In genomic region chr13:112896736-112897602, GRCh38 we compare ENCODE assay signal across 24 cellular contexts.
A peak's percentile ranks its signal among the peaks of the same experiment; 100 is the strongest.
DNase-seq lines count a peak whose midpoint lies in the region; ATAC-seq, FAIRE-seq and TF ChIP-seq lines count a peak whose summit lies in the region.
"Had no signal": no experiment of that assay in that cellular context is flagged by ENCODE, and none has a peak within 500 bp of the region (broad histone marks: within the 10 kb centered on the region; RNA-seq: fewer than 3 reads in every experiment).

No MANE protein-coding gene starts in this region.

- peaks cover 5% of the 10 kb centered on the region; the same call in 1 of the 2 replicates for H3K23me2 ChIP-seq in H1 (ENCODE audit: low read depth, low read length)

- TF ChIP-seq CTCF in H1 (IDR thresholded peaks at IDR 0.05; ENCODE audit: control extremely low read depth in 1 of 3, insufficient read depth in 1 of 3, low read depth in 1 of 3, low read length in 3 of 3) (no peak), neural crest cell (conservative IDR thresholded peaks at IDR 0.05) (no peak), upper lobe of left lung (IDR thresholded peaks at IDR 0.05) (no peak), MM.1S (IDR thresholded peaks at IDR 0.05; ENCODE audit: low read length) (no peak)

- peak overlapping the region; percentile 47 for H3K4me3 Mint-ChIP-seq in neural crest cell
- no peak overlapping the region for H3K4me3 Mint-ChIP-seq in activated T-cell treated with anti-CD3 and anti-CD28 coated beads, Interleukin-2, amount 50 U/mL, for 72 hours
- H3K4me3 Mint-ChIP-seq: CD8-positive, alpha-beta T cell had no signal

- DNase-seq in left ventricle myocardium superior (peak; percentile 23), Right ventricle myocardium superior (no peak), H1 (ENCODE audit: low read depth in 1 of 2, low spot score in 2 of 2) (no peak), neural crest cell (ENCODE audit: low read depth, low spot score) (no peak), upper lobe of left lung (peak; percentile 19 to 46), MM.1S (no peak)
- no peak for DNase-seq in activated T-cell treated with anti-CD3 and anti-CD28 coated beads, Interleukin-2, amount 50 U/mL, for 72 hours
- DNase-seq: CD8-positive, alpha-beta T cell; DMS53; EL; HCEC 1CT; NCI-H1417; NCI-H187; NCI-H2227 treated with DMSO at 0.1 percent for 48 hours; NCI-H510A treated with DMSO at 0.1 percent for 48 hours; NCI-H82; OCI-M1; SHP77 treated with DMSO at 0.1 percent for 48 hours had no signal

- H3K27me3 ChIP-seq in H1 (replicated peaks in 1 of 4; ENCODE audit: control insufficient read depth in 3 of 4, extremely low read depth in 1 of 4, insufficient read depth in 3 of 4, low read length in 3 of 4) (peaks cover 0 to 2% (median 0%) of the 10 kb centered on the region in 4 experiments; a peak in 2 of 7 replicates), upper lobe of left lung (peaks cover 0 to 22% (median 11%) of the 10 kb centered on the region in 4 donors), MM.1S (replicated peaks; ENCODE audit: insufficient read depth, low read length) (peaks cover 47% of the 10 kb centered on the region)

- H3K27ac Mint-ChIP-seq in neural crest cell (ENCODE audit: unreplicated experiment) = no peak overlapping the region
- H3K27ac Mint-ChIP-seq in activated T-cell treated with anti-CD3 and anti-CD28 coated beads, Interleukin-2, amount 50 U/mL, for 72 hours = no peak overlapping the region
- H3K27ac Mint-ChIP-seq: CD8-positive, alpha-beta T cell had no signal

- H2AK5ac ChIP-seq in H1 (ENCODE audit: low read depth, low read length) = no peak overlapping the region

- peaks cover 17% of the 10 kb centered on the region for H3K27me3 Mint-ChIP-seq in neural crest cell (ENCODE audit: low read depth)
- peaks cover 15% of the 10 kb centered on the region for H3K27me3 Mint-ChIP-seq in activated T-cell treated with anti-CD3 and anti-CD28 coated beads, Interleukin-2, amount 50 U/mL, for 72 hours (ENCODE audit: low read depth)

- no peak for FAIRE-seq in H1 (lab: Jason Lieb, UNC)
- FAIRE-seq: A204.1, GM12878, GM19239, HTR-8/SVneo had no signal

- no peaks in the 10 kb centered on the region for H3K9me2 ChIP-seq in MM.1S (replicated peaks; ENCODE audit: insufficient read depth, low read length)

- H2BK12ac ChIP-seq in H1 (ENCODE audit: low read depth, low read length) = no peak overlapping the region

- H3K4me2 ChIP-seq in H1 (ENCODE audit: insufficient read depth in 1 of 2, low read depth in 2 of 2, low read length in 2 of 2) = no peak overlapping the region
- H3K4me2 ChIP-seq in MM.1S (ENCODE audit: low read depth, low read length) = no peak overlapping the region

- no peak overlapping the region for H3K23ac ChIP-seq in H1 (ENCODE audit: insufficient read length)

- H2AFZ ChIP-seq in H1 (ENCODE audit: low read length) (no peak overlapping the region), MM.1S (ENCODE audit: low read length) (no peak overlapping the region)

- no peak overlapping the region for H3K4ac ChIP-seq in H1 (replicated peaks; ENCODE audit: insufficient read length, low read depth, low read length)

- H3K9ac ChIP-seq in H1 (replicated peaks in 1 of 4; ENCODE audit: extremely low read depth in 1 of 4, low read depth in 3 of 4, low read length in 3 of 4) (no peak overlapping the region), MM.1S (ENCODE audit: low read length) (no peak overlapping the region)
- H3K9ac ChIP-seq: BLaER1 had no signal

- H3K9me3 ChIP-seq in H1 (ENCODE audit: insufficient read depth in 2 of 2, low read depth in 1 of 2, low read length in 1 of 2) (no peaks in the 10 kb centered on the region), upper lobe of left lung (no peaks in the 10 kb centered on the region), MM.1S (replicated peaks; ENCODE audit: insufficient read depth, low read length) (no peaks in the 10 kb centered on the region)
- H3K9me3 ChIP-seq: BLaER1 had no signal

- no peak overlapping the region for H3K18ac ChIP-seq in H1 (ENCODE audit: extremely low read depth, low read length)

- no peak for ATAC-seq in left ventricle myocardium superior
- ATAC-seq in Right ventricle myocardium superior (ENCODE audit: poor library complexity) = no peak
- no peak for ATAC-seq in upper lobe of left lung (ENCODE audit: low FRiP score in 2 of 2)
- ATAC-seq in activated T-cell treated with anti-CD3 and anti-CD28 coated beads, Interleukin-2, amount 50 U/mL, for 72 hours (replicated peaks in 1 of 2) = no peak
- ATAC-seq in HG02678 (IDR thresholded peaks at IDR 0.05; ENCODE audit: unreplicated experiment) = no peak
- ATAC-seq: CD8-positive, alpha-beta T cell; GM12878 had no signal

- H3K4me3 ChIP-seq in H1 (ENCODE audit: extremely low read depth in 1 of 4, insufficient read depth in 2 of 4, low read depth in 3 of 4, low read length in 4 of 4) (no peak overlapping the region), upper lobe of left lung (no peak overlapping the region), MM.1S (ENCODE audit: low read length) (no peak overlapping the region)
- H3K4me3 ChIP-seq: BLaER1, GM12878 had no signal

- H3K27ac ChIP-seq in H1 (ENCODE audit: low read depth, low read length) (no peak overlapping the region), upper lobe of left lung (no peak overlapping the region), MM.1S (ENCODE audit: low read length) (no peak overlapping the region)
- H3K27ac ChIP-seq: BLaER1 had no signal

- no peak overlapping the region for H2BK20ac ChIP-seq in H1 (ENCODE audit: low read length)

- H4K8ac ChIP-seq in H1 (ENCODE audit: extremely low read depth, insufficient read depth, low read length) = 0 out of 2 replicates have a peak overlapping the region, but pooled peaks have one; percentile 18

- no peak overlapping the region for H2BK15ac ChIP-seq in H1 (ENCODE audit: low read length)

- no peak for TF ChIP-seq POLR2A in H1 (IDR thresholded peaks at IDR 0.05; ENCODE audit: control extremely low read depth in 1 of 2, low read depth in 2 of 2, low read length in 2 of 2)
- no peak for TF ChIP-seq POLR2A in upper lobe of left lung (IDR thresholded peaks at IDR 0.05)

- H3K4me1 Mint-ChIP-seq in neural crest cell = peaks cover 25% of the 10 kb centered on the region
- no peaks in the 10 kb centered on the region for H3K4me1 Mint-ChIP-seq in activated T-cell treated with anti-CD3 and anti-CD28 coated beads, Interleukin-2, amount 50 U/mL, for 72 hours (ENCODE audit: low read depth)

- peaks cover 0 to 12% of the 10 kb centered on the region in 2 experiments for H4K20me1 ChIP-seq in H1 (replicated peaks in 1 of 2; ENCODE audit: control insufficient read depth in 1 of 2, insufficient read depth in 2 of 2, low read length in 2 of 2)
- H4K20me1 ChIP-seq in MM.1S (ENCODE audit: insufficient read depth, low read length) = no peaks in the 10 kb centered on the region

- H3K14ac ChIP-seq in H1 (ENCODE audit: insufficient read length) = no peak overlapping the region

- no peak overlapping the region for H4K91ac ChIP-seq in H1 (replicated peaks; ENCODE audit: insufficient read length, low read length)

- 0 out of 2 replicates have a peak, but pooled peaks cover 8% of the 10 kb centered on the region for H3F3A ChIP-seq in MM.1S (ENCODE audit: insufficient read depth, low read length)

- TF ChIP-seq EP300 in H1 (IDR thresholded peaks at IDR 0.05; ENCODE audit: borderline replicate concordance in 1 of 2, low read depth in 2 of 2, low read length in 2 of 2) (no peak), upper lobe of left lung (IDR thresholded peaks at IDR 0.05) (no peak)

- H3K36me3 Mint-ChIP-seq in neural crest cell (ENCODE audit: low read depth) = no peaks in the 10 kb centered on the region
- no peaks in the 10 kb centered on the region for H3K36me3 Mint-ChIP-seq in activated T-cell treated with anti-CD3 and anti-CD28 coated beads, Interleukin-2, amount 50 U/mL, for 72 hours (ENCODE audit: insufficient read depth in 2 of 2)
- H3K36me3 Mint-ChIP-seq: CD8-positive, alpha-beta T cell had no signal

- CTCF ChIA-PET in H1 (lab: Charles Lee; ENCODE audit: partially characterized antibody) = interaction anchor here (0.7 to 1.7 kb wide), 3 partner anchors 9 to 53 kb away, joined by 3 to 4 read pairs (median 3); no protein-coding TSS in a partner anchor

- no peak overlapping the region for H2BK120ac ChIP-seq in H1 (replicated peaks; ENCODE audit: low read depth, low read length)

- peaks cover 5 to 40% (median 32%) of the 10 kb centered on the region in 4 experiments for H3K4me1 ChIP-seq in H1 (replicated peaks in 1 of 4; ENCODE audit: control insufficient read depth in 3 of 4, insufficient read depth in 4 of 4, low read length in 3 of 4)
- peaks cover 20 to 33% (median 29%) of the 10 kb centered on the region in 4 donors for H3K4me1 ChIP-seq in upper lobe of left lung
- H3K4me1 ChIP-seq in MM.1S (ENCODE audit: low read length) = peaks cover 23% of the 10 kb centered on the region

- H3K79me1 ChIP-seq in H1 (ENCODE audit: low read depth, low read length) = peaks cover 2% of the 10 kb centered on the region; the same call in 1 of the 2 replicates

- no peak overlapping the region for H4K5ac ChIP-seq in H1 (ENCODE audit: insufficient read length, low read depth, low read length)

- peaks cover 0 to 3% of the 10 kb centered on the region in 2 experiments; a peak in 1 of 4 replicates for H3K79me2 ChIP-seq in H1 (ENCODE audit: control insufficient read depth in 1 of 2, insufficient read depth in 2 of 2, low read length in 2 of 2)
- H3K79me2 ChIP-seq in MM.1S (ENCODE audit: low read length) = no peaks in the 10 kb centered on the region

- intact Hi-C loops in left ventricle myocardium superior (cut with micrococcal nuclease) (no loop called here), Right ventricle myocardium superior (cut with DNase I) (no loop called here)

- no peaks in the 10 kb centered on the region for H3K9me3 Mint-ChIP-seq in neural crest cell
- H3K9me3 Mint-ChIP-seq in activated T-cell treated with anti-CD3 and anti-CD28 coated beads, Interleukin-2, amount 50 U/mL, for 72 hours = no peaks in the 10 kb centered on the region
- H3K9me3 Mint-ChIP-seq: CD8-positive, alpha-beta T cell had no signal

- no peak overlapping the region for H2BK5ac ChIP-seq in H1 (ENCODE audit: low read depth, low read length)

- H3K36me3 ChIP-seq in H1 (ENCODE audit: control insufficient read depth in 2 of 4, insufficient read depth in 4 of 4, low read length in 3 of 4) (no peaks in the 10 kb centered on the region), upper lobe of left lung (no peaks in the 10 kb centered on the region), MM.1S (replicated peaks; ENCODE audit: insufficient read depth, low read length) (no peaks in the 10 kb centered on the region)
- H3K36me3 ChIP-seq: BLaER1 had no signal

- WGBS in H1 (ENCODE audit: extremely low coverage in 1 of 2, insufficient coverage in 1 of 2, insufficient read length in 1 of 2, insufficient replicate concordance in 2 of 2, low coverage in 1 of 2, low lambda C conversion rate in 2 of 2, missing lambda C conversion rate in 1 of 2), 2 experiments = 94% methylated on average over 26 of the region's 27 CpGs; no CpG with 5 or more reads in 1 of the 2 experiments
- WGBS in upper lobe of left lung, 2 donors = 92 to 96% methylated on average over 4 to 23 of the region's 27 CpGs

- TF ChIP-seq RAD21 in H1 (IDR thresholded peaks at IDR 0.05 in 1 of 2, conservative IDR thresholded peaks at IDR 0.05 in 1 of 2; ENCODE audit: low read depth in 2 of 2, low read length in 2 of 2) = no peak

- POLR2A ChIA-PET in H1 (lab: Charles Lee; ENCODE audit: partially characterized antibody) = interaction anchor here (0.6 to 3.5 kb wide), 3 partner anchors 9 to 34 kb away, joined by 3 to 44 read pairs (median 3); no protein-coding TSS in a partner anchor

- no peak overlapping the region for H3K56ac ChIP-seq in H1 (replicated peaks; ENCODE audit: insufficient read length, low read depth, low read length)

Comparison
In these comparisons a context has a peak if more than half of its experiments do, and no peak if none do; other contexts are left out.
1. DNase-seq: peak in left ventricle myocardium superior (single experiment) and upper lobe of left lung (2 of 2); none in Right ventricle myocardium superior (single experiment), H1 (0 of 2), neural crest cell (single experiment), activated T-cell treated with anti-CD3 and anti-CD28 coated beads, Interleukin-2, amount 50 U/mL, for 72 hours (0 of 2) and MM.1S (single experiment).